Comparison of ENCODE assay signal across 21 cellular contexts in genomic region chr9:105278751-105279150, GRCh38. TPM values are rescaled to one million over a fixed set of nuclear protein-coding genes. Genes with fewer than 3 reads are reported as not detected.
DNase-seq lines count a peak whose midpoint lies in the region; ATAC-seq and TF ChIP-seq lines count a peak whose summit lies in the region.
"Had no signal": no experiment of that assay in that cellular context is flagged by ENCODE, and none has a peak within 500 bp of the region (broad histone marks: within the 10 kb centered on the region; RNA-seq: fewer than 3 reads in every experiment).

No MANE protein-coding gene starts in this region.

- H3K4me3 ChIP-seq in left ventricle myocardium inferior (no peak overlapping the region), epithelial cell of esophagus (ENCODE audit: low read length) (no peak overlapping the region), right lobe of liver (no peak overlapping the region), adrenal gland (no peak overlapping the region)
- H3K4me3 ChIP-seq: A549, lung, Peyer's patch, upper lobe of left lung had no signal

- H3K27ac ChIP-seq in left ventricle myocardium inferior (replicated peaks), result peak overlapping the region; percentile 10
- H3K27ac ChIP-seq in right lobe of liver, result peak overlapping the region in 1 of 3 donors; percentile 54
- no peak overlapping the region for H3K27ac ChIP-seq in adrenal gland
- H3K27ac ChIP-seq: A549, KMS-11, Peyer's patch, upper lobe of left lung had no signal

- WGBS in right lobe of liver (ENCODE audit: insufficient coverage, low coverage, low lambda C conversion rate, missing lambda C conversion rate), result 67% methylated on average over 4 of the region's 4 CpGs
- 75 to 82% (median 78%) methylated on average over 4 of the region's 4 CpGs for WGBS in adrenal gland, 4 donors

- H3K27me3 ChIP-seq in left ventricle myocardium inferior (ENCODE audit: low read depth) (no peaks in the 10 kb centered on the region), right lobe of liver (no peaks in the 10 kb centered on the region), adrenal gland (no peaks in the 10 kb centered on the region)
- H3K27me3 ChIP-seq: Peyer's patch, upper lobe of left lung had no signal

- H3K36me3 ChIP-seq in left ventricle myocardium inferior, result no peaks in the 10 kb centered on the region
- no peaks in the 10 kb centered on the region for H3K36me3 ChIP-seq in right lobe of liver
- no peaks in the 10 kb centered on the region for H3K36me3 ChIP-seq in adrenal gland (replicated peaks in 1 of 2)
- H3K36me3 ChIP-seq: Peyer's patch, upper lobe of left lung had no signal

- H3K9me3 ChIP-seq in left ventricle myocardium inferior (replicated peaks), result no peaks in the 10 kb centered on the region
- no peaks in the 10 kb centered on the region for H3K9me3 ChIP-seq in right lobe of liver
- no peaks in the 10 kb centered on the region for H3K9me3 ChIP-seq in adrenal gland (replicated peaks in 1 of 3)
- H3K9me3 ChIP-seq: A549, Peyer's patch, upper lobe of left lung had no signal

- peak; percentile 62 to 83 (median 70) for ATAC-seq in right lobe of liver
- ATAC-seq: A549; activated CD4-positive, alpha-beta T cell treated with anti-CD3 and anti-CD28 coated beads for 36 hours; activated T-cell treated with anti-CD3 and anti-CD28 coated beads, Interleukin-2, amount 50 U/mL, for 4 hours; T-helper 17 cell had no signal

- no peak for TF ChIP-seq CTCF in left ventricle myocardium inferior (IDR thresholded peaks at IDR 0.05; ENCODE audit: borderline replicate concordance)
- TF ChIP-seq CTCF in epithelial cell of esophagus (IDR thresholded peaks at IDR 0.05; ENCODE audit: insufficient read depth, low read depth, low read length, missing control alignments), result no peak
- TF ChIP-seq CTCF in right lobe of liver (IDR thresholded peaks at IDR 0.05), result no peak
- no peak for TF ChIP-seq CTCF in adrenal gland (IDR thresholded peaks at IDR 0.05)

- no peak for DNase-seq in left ventricle myocardium inferior
- DNase-seq in cardiac septum (ENCODE audit: low spot score), result no peak
- peak; percentile 93 for DNase-seq in epithelial cell of esophagus (ENCODE audit: low read depth)
- no peak for DNase-seq in right lobe of liver
- no peak for DNase-seq in SKM-1 (lab: John Stamatoyannopoulos, UW; ENCODE audit: unreplicated experiment)
- DNase-seq in HCEC 1CT, result no peak
- DNase-seq in activated CD4-positive, alpha-beta T cell treated with anti-CD3 and anti-CD28 coated beads for 48 hours, result no peak
- no peak for DNase-seq in adrenal gland
- DNase-seq: activated CD4-positive, alpha-beta T cell treated with anti-CD3 and anti-CD28 coated beads for 36 hours; activated T-cell treated with anti-CD3 and anti-CD28 coated beads, Interleukin-2, amount 50 U/mL, for 4 hours; DMS79 treated with DMSO at 0.1 percent for 48 hours; immature natural killer cell; NCI-H1436 treated with DMSO at 0.1 percent for 48 hours; NCI-H510A treated with DMSO at 0.1 percent for 48 hours; Peyer's patch; stimulated activated CD8-positive, alpha-beta memory T cell treated with anti-CD3 and anti-CD28 coated beads, Interleukin-4, amount 100 ng/mL, for 48 hours; T-helper 17 cell had no signal

- TF ChIP-seq POLR2A in right lobe of liver (IDR thresholded peaks at IDR 0.05) (no peak), adrenal gland (IDR thresholded peaks at IDR 0.05) (no peak)

- intact Hi-C loops in left ventricle myocardium inferior (cut with micrococcal nuclease) (loop anchor here (10.0 kb wide), 1 partner anchor 94 kb away; no protein-coding TSS in a partner anchor), cardiac septum (cut with DNase I) (no loop called here), right lobe of liver (cut with DNase I) (no loop called here), adrenal gland (cut with DNase I) (no loop called here)

- H3K4me1 ChIP-seq in left ventricle myocardium inferior, result peaks cover 11% of the 10 kb centered on the region
- peaks cover 0 to 31% (median 5%) of the 10 kb centered on the region in 4 donors for H3K4me1 ChIP-seq in right lobe of liver
- H3K4me1 ChIP-seq in adrenal gland (replicated peaks in 1 of 2), result peaks cover 0 to 21% of the 10 kb centered on the region in 2 donors
- H3K4me1 ChIP-seq: upper lobe of left lung had no signal

RNA-seq across cellular contexts. Expression of gene SLC44A1, which starts 34.3 kb away (rescaled TPM):
- total RNA-seq in left ventricle myocardium inferior (27.0 TPM), cardiac septum (22.6 TPM), right lobe of liver (10 to 100 TPM; 44.7 to 73.2 (median 50.1) TPM), adrenal gland (10 to 100 TPM; 33.7 to 73.1 (median 44.1) TPM)
- polyA plus RNA-seq in adrenal gland, result 10 to 100 TPM in 1 of 3 donors, 1 to 10 TPM in 2; 6.8 to 21.6 (median 7.5) TPM
